ENCODE assay signal across 1 cellular context in the genomic region with DNA sequence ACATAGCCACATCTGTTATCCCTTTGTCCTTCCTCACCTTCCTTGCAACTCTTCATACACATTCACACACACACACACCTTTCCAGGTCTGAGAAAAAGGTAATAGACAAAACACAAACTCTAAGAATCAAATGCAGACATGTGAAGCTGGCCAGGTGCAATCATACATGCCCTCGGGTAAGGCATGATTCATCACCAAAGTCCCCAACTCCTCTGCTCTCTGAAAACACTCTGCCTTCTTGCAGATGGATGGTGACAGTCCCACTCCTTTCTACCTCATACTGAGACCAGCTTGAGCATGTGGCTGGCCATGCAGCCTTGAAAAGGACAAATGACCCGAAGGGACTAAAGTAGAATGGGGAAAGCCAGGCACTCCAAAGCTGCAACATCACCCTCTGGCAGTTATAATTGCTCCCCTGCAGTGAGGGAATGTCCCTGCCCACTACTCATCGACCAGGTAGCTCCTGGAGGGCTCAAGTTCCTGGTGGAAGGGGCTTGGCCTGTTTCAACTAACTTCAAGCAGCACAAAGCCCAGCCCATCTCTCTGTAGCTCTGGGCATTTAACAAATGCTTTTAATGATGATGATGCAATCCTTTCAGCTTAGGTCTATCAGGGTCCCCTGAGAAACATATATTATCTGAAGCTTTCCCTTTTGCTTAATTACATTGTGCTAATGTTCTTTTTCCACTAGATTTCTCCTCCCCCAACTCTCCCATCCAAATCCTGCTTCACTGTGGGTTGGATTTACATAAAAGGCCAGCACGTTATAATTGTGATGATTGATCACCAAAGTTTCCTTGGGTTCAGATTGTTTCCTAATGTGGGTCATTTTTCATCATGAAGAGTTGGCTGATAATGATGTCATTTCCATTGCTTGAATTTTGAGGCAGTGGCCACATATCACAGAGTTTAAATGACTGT.
TF ChIP-seq lines count a peak whose summit lies in the region.

No MANE protein-coding gene starts in this region.

TF ChIP-seq in H1, 55 proteins besides CTCF, POLR2A, EP300 and RAD21 (continued from another document):
- TF ChIP-seq CBX8 (IDR thresholded peaks at IDR 0.05; ENCODE audit: borderline replicate concordance, low read depth, low read length) (no peak), RNF2 (IDR thresholded peaks at IDR 0.05; ENCODE audit: borderline replicate concordance, low read depth, low read length, missing control alignments, poor library complexity, severe bottlenecking) (no peak), POLR2AphosphoS5 (IDR thresholded peaks at IDR 0.05; ENCODE audit: low read depth, low read length) (no peak), TBP (IDR thresholded peaks at IDR 0.05; ENCODE audit: low read depth, low read length) (no peak), BCL11A (IDR thresholded peaks at IDR 0.05; ENCODE audit: low read depth in 2 of 2, low read length in 2 of 2) (no peak), TCF12 (IDR thresholded peaks at IDR 0.05; ENCODE audit: low read depth, low read length) (no peak)
- TF ChIP-seq, protein P1, sequence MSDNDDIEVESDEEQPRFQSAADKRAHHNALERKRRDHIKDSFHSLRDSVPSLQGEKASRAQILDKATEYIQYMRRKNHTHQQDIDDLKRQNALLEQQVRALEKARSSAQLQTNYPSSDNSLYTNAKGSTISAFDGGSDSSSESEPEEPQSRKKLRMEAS (IDR thresholded peaks at IDR 0.05): 0 out of 2 replicates have a peak, but pooled peaks have one; percentile 18
